1 cellular context compared by ENCODE assay signal in genomic region chr19:18006895-18007604, GRCh38.
A peak's percentile ranks its signal among the peaks of the same experiment; 100 is the strongest.
TF ChIP-seq lines count a peak whose summit lies in the region.

No MANE protein-coding gene starts in this region.

TF ChIP-seq in HepG2, 621 proteins besides CTCF, POLR2A, EP300 and RAD21 (continued from another document and continues in another):
- TF ChIP-seq ZNF318 (CRISPR knock-in tag; IDR thresholded peaks at IDR 0.05) = 0 out of 2 replicates have a peak, but pooled peaks have one; percentile 19
- TF ChIP-seq ZNF766 (CRISPR knock-in tag; IDR thresholded peaks at IDR 0.05; ENCODE audit: borderline replicate concordance) = no peak
- TF ChIP-seq ATF1 (CRISPR knock-in tag; IDR thresholded peaks at IDR 0.05) = no peak
- TF ChIP-seq SYNCRIP (IDR thresholded peaks at IDR 0.05; ENCODE audit: insufficient read depth, low read depth, low read length) = no peak
- TF ChIP-seq ZNF33A (CRISPR knock-in tag; IDR thresholded peaks at IDR 0.05; ENCODE audit: borderline replicate concordance) = no peak
- TF ChIP-seq CBX5 (CRISPR knock-in tag; IDR thresholded peaks at IDR 0.05; ENCODE audit: borderline replicate concordance) = 0 out of 2 replicates have a peak, but pooled peaks have one; percentile 79
- TF ChIP-seq ELF3 (CRISPR knock-in tag; IDR thresholded peaks at IDR 0.05) = peak; percentile 53; the same call in 1 of the 2 replicates
- TF ChIP-seq PRDM10 (CRISPR knock-in tag; IDR thresholded peaks at IDR 0.05; ENCODE audit: low read depth) = no peak
- TF ChIP-seq PCBP2 (optimal IDR thresholded peaks at IDR 0.05; ENCODE audit: low read depth, low read length, poor library complexity, severe bottlenecking) = no peak
- peak; percentile 49; the same call in 1 of the 2 replicates for TF ChIP-seq ZKSCAN8 (CRISPR knock-in tag; IDR thresholded peaks at IDR 0.05; ENCODE audit: borderline replicate concordance)
- TF ChIP-seq ARID2 (CRISPR knock-in tag; IDR thresholded peaks at IDR 0.05; ENCODE audit: borderline replicate concordance) = no peak
- TF ChIP-seq NFKB2 (CRISPR knock-in tag; IDR thresholded peaks at IDR 0.05; ENCODE audit: borderline replicate concordance) = peak; percentile 66; the same call in 1 of the 2 replicates
- TF ChIP-seq ZNF414 (CRISPR knock-in tag; IDR thresholded peaks at IDR 0.05) = 0 out of 2 replicates have a peak, but pooled peaks have one; percentile 36
- no peak for TF ChIP-seq LCORL (IDR thresholded peaks at IDR 0.05)
- TF ChIP-seq LCORL (CRISPR knock-in tag; IDR thresholded peaks at IDR 0.05) = peak; percentile 86
- TF ChIP-seq ZNF138 (CRISPR knock-in tag; IDR thresholded peaks at IDR 0.05; ENCODE audit: low read depth) = peak; percentile 11; the same call in 1 of the 2 replicates
- TF ChIP-seq IKZF1 (IDR thresholded peaks at IDR 0.05) = no peak
- peak; percentile 83; the same call in 1 of the 2 replicates for TF ChIP-seq ZNF556 (CRISPR knock-in tag; IDR thresholded peaks at IDR 0.05; ENCODE audit: borderline replicate concordance)
- no peak for TF ChIP-seq ZBED4 (CRISPR knock-in tag; IDR thresholded peaks at IDR 0.05; ENCODE audit: borderline replicate concordance)
- peak; percentile 44; the same call in 1 of the 2 replicates for TF ChIP-seq YEATS4 (CRISPR knock-in tag; IDR thresholded peaks at IDR 0.05; ENCODE audit: borderline replicate concordance)
- no peak for TF ChIP-seq JDP2 (CRISPR knock-in tag; IDR thresholded peaks at IDR 0.05; ENCODE audit: borderline replicate concordance)
- peak; percentile 40; the same call in 1 of the 2 replicates for TF ChIP-seq ZNF788 (CRISPR knock-in tag; IDR thresholded peaks at IDR 0.05; ENCODE audit: borderline replicate concordance)
- TF ChIP-seq ZSCAN21 (CRISPR knock-in tag; IDR thresholded peaks at IDR 0.05; ENCODE audit: borderline replicate concordance) = no peak
- peak; percentile 63; the same call in 1 of the 2 replicates for TF ChIP-seq MAF1 (CRISPR knock-in tag; IDR thresholded peaks at IDR 0.05; ENCODE audit: borderline replicate concordance)
- no peak for TF ChIP-seq ZFP82 (CRISPR knock-in tag; IDR thresholded peaks at IDR 0.05; ENCODE audit: borderline replicate concordance)
- TF ChIP-seq PCBP1 (IDR thresholded peaks at IDR 0.05; ENCODE audit: borderline replicate concordance, low read depth, low read length) = 0 out of 2 replicates have a peak, but pooled peaks have one; percentile 4
- no peak for TF ChIP-seq SNAPC4 (CRISPR knock-in tag; IDR thresholded peaks at IDR 0.05)
- 0 out of 2 replicates have a peak, but pooled peaks have one; percentile 70 for TF ChIP-seq KDM3A (CRISPR knock-in tag; IDR thresholded peaks at IDR 0.05; ENCODE audit: low read depth)
- TF ChIP-seq WIZ (CRISPR knock-in tag; IDR thresholded peaks at IDR 0.05) = no peak
- TF ChIP-seq BORCS8-MEF2B (CRISPR knock-in tag; IDR thresholded peaks at IDR 0.05) = peak; percentile 51; the same call in 1 of the 2 replicates
- peak; percentile 52; the same call in 1 of the 2 replicates for TF ChIP-seq ZFP90 (CRISPR knock-in tag; IDR thresholded peaks at IDR 0.05; ENCODE audit: borderline replicate concordance)
